In genomic region chr13:113935081-113935511, GRCh38 we compare ENCODE assay signal across 17 cellular contexts. TPM values are rescaled to one million over a fixed set of nuclear protein-coding genes. Genes with fewer than 3 reads are reported as not detected.
DNase-seq lines count a peak whose midpoint lies in the region; ATAC-seq, FAIRE-seq and TF ChIP-seq lines count a peak whose summit lies in the region.
"Had no signal": no experiment of that assay in that cellular context is flagged by ENCODE, and none has a peak within 500 bp of the region (broad histone marks: within the 10 kb centered on the region; RNA-seq: fewer than 3 reads in every experiment).

No MANE protein-coding gene starts in this region.

- H3K4me1 ChIP-seq in HepG2 (ENCODE audit: insufficient read depth, low read length), result peaks cover 8% of the 10 kb centered on the region
- H3K4me1 ChIP-seq in suprapubic skin, result peaks cover 11% of the 10 kb centered on the region

- no peak overlapping the region for H3K4me2 ChIP-seq in HepG2 (ENCODE audit: low read depth, low read length)

- no TSS peak for BruUV-seq in HepG2 (replicated peaks; lab: Mats Ljungman, UMichigan)

- 11% methylated on average over 15 of the region's 15 CpGs for WGBS in HepG2 (ENCODE audit: low lambda C conversion rate)
- WGBS in suprapubic skin, result 68% methylated on average over 8 of the region's 15 CpGs

- H3K27ac ChIP-seq in HepG2 (ENCODE audit: extremely low read length, insufficient read depth, low read length), result no peak overlapping the region
- peak overlapping the region; percentile 8 for H3K27ac ChIP-seq in suprapubic skin
- H3K27ac ChIP-seq: 22Rv1, C4-2B, WERI-Rb-1 had no signal

- no peak for TF ChIP-seq CTCF in HepG2 (CRISPR knock-in tag; IDR thresholded peaks at IDR 0.05)
- TF ChIP-seq CTCF in suprapubic skin (IDR thresholded peaks at IDR 0.05), result no peak

- H3K36me3 ChIP-seq in HepG2 (replicated peaks in 1 of 2; ENCODE audit: control insufficient read depth in 1 of 2, insufficient read depth in 2 of 2, low read length in 2 of 2) (no peaks in the 10 kb centered on the region), suprapubic skin (no peaks in the 10 kb centered on the region)
- H3K36me3 ChIP-seq: WERI-Rb-1 had no signal

- no peaks in the 10 kb centered on the region for H3K36me3 Mint-ChIP-seq in activated T-helper 17 cell treated with anti-CD3 and anti-CD28 coated beads, Interleukin-2, amount 50 U/mL, for 72 hours (ENCODE audit: low read depth)
- H3K36me3 Mint-ChIP-seq in T-helper 17 cell (ENCODE audit: low read depth), result no peaks in the 10 kb centered on the region
- H3K36me3 Mint-ChIP-seq: activated naive CD8-positive, alpha-beta T cell; IgD-negative memory B cell had no signal

- ATAC-seq in HepG2 (peak; percentile 50), T-helper 17 cell (no peak)
- ATAC-seq in activated T-helper 17 cell treated with anti-CD3 and anti-CD28 coated beads, Interleukin-2, amount 50 U/mL, for 72 hours (replicated peaks), result no peak

- in situ Hi-C loops in HepG2 (cut with HindIII; ENCODE audit: extremely low pct_ligation_motif_present, low pct_unique_long_range_greater_than_20kb), result no loop called here

- no peaks in the 10 kb centered on the region for H3K9me3 Mint-ChIP-seq in activated T-helper 17 cell treated with anti-CD3 and anti-CD28 coated beads, Interleukin-2, amount 50 U/mL, for 72 hours
- H3K9me3 Mint-ChIP-seq: IgD-negative memory B cell had no signal

- peaks cover 6 to 72% of the 10 kb centered on the region in 2 experiments for H3K27me3 ChIP-seq in HepG2 (ENCODE audit: control insufficient read depth in 1 of 2, insufficient read depth in 2 of 2, low read length in 2 of 2)
- H3K27me3 ChIP-seq in suprapubic skin, result peaks cover 8% of the 10 kb centered on the region

- POLR2A ChIA-PET in HepG2 (lab: Yijun Ruan, JAX), result no interaction called here

- no peaks in the 10 kb centered on the region for H3K79me2 ChIP-seq in HepG2 (ENCODE audit: insufficient read depth, low read length)

- H3K9ac ChIP-seq in HepG2 (ENCODE audit: insufficient read depth, low read depth, low read length), result no peak overlapping the region

- TF ChIP-seq POLR2A in HepG2 (IDR thresholded peaks at IDR 0.05; ENCODE audit: insufficient read depth in 1 of 2, low read depth in 2 of 2, low read length in 2 of 2) (no peak), suprapubic skin (IDR thresholded peaks at IDR 0.05) (no peak)

- intact Hi-C loops in HepG2 (cut with micrococcal nuclease; ENCODE audit: unreplicated experiment), result no loop called here

- peaks cover 6% of the 10 kb centered on the region for H3K4me1 Mint-ChIP-seq in activated T-helper 17 cell treated with anti-CD3 and anti-CD28 coated beads, Interleukin-2, amount 50 U/mL, for 72 hours
- H3K4me1 Mint-ChIP-seq in T-helper 17 cell, result peaks cover 7% of the 10 kb centered on the region

- H4K20me1 ChIP-seq in HepG2 (ENCODE audit: insufficient read depth, low read length), result no peaks in the 10 kb centered on the region

- peak; percentile 93 for DNase-seq in DMS79 (lab: John Stamatoyannopoulos, UW)
- no peak for DNase-seq in DMS79 treated with DMSO at 0.1 percent for 48 hours (lab: John Stamatoyannopoulos, UW)
- DNase-seq in dermis microvascular lymphatic vessel endothelial cell (ENCODE audit: low read depth in 2 of 2), result peak; percentile 34 to 36
- DNase-seq in HepG2 (ENCODE audit: low spot score), result no peak
- DNase-seq in suprapubic skin (ENCODE audit: low spot score in 2 of 2), result peak; percentile 50 to 77
- DNase-seq in NCI-H748 treated with DMSO at 0.1 percent for 48 hours (lab: John Stamatoyannopoulos, UW), result no peak
- DNase-seq in T-helper 17 cell, result no peak
- DNase-seq: NCI-H2227 treated with DMSO at 0.1 percent for 48 hours, OCI-M1, WERI-Rb-1 had no signal

- TF ChIP-seq EP300 in HepG2 (IDR thresholded peaks at IDR 0.05; ENCODE audit: low read depth in 2 of 2, low read length in 2 of 2), result no peak
- no peak for TF ChIP-seq EP300 in HepG2 (CRISPR knock-in tag; IDR thresholded peaks at IDR 0.05; ENCODE audit: borderline replicate concordance)
- TF ChIP-seq EP300 in suprapubic skin (IDR thresholded peaks at IDR 0.05), result no peak

- no peak for TF ChIP-seq RAD21 in HepG2 (CRISPR knock-in tag; IDR thresholded peaks at IDR 0.05)

- H3K27ac Mint-ChIP-seq in activated T-helper 17 cell treated with anti-CD3 and anti-CD28 coated beads, Interleukin-2, amount 50 U/mL, for 72 hours, result no peak overlapping the region
- H3K27ac Mint-ChIP-seq in T-helper 17 cell, result no peak overlapping the region
- H3K27ac Mint-ChIP-seq: activated naive CD8-positive, alpha-beta T cell; IgD-negative memory B cell; progenitor cell of endocrine pancreas had no signal

- H3K4me3 ChIP-seq in HepG2 (replicated peaks in 1 of 3; ENCODE audit: insufficient read depth in 1 of 3, low read depth in 2 of 3, low read length in 3 of 3) (no peak overlapping the region), suprapubic skin (no peak overlapping the region)

- CTCF ChIA-PET in HepG2 (lab: Yijun Ruan, JAX; ENCODE audit: low intra/inter-chr PET ratio, low total read pairs), result no interaction called here

- H3K9me3 ChIP-seq in HepG2 (ENCODE audit: low read length) (no peaks in the 10 kb centered on the region), suprapubic skin (no peaks in the 10 kb centered on the region), T-helper 17 cell (ENCODE audit: control insufficient read depth, low read length, poor library complexity, severe bottlenecking) (no peaks in the 10 kb centered on the region)

- no peak overlapping the region for H3K4me3 Mint-ChIP-seq in activated T-helper 17 cell treated with anti-CD3 and anti-CD28 coated beads, Interleukin-2, amount 50 U/mL, for 72 hours
- H3K4me3 Mint-ChIP-seq in T-helper 17 cell, result no peak overlapping the region
- H3K4me3 Mint-ChIP-seq: activated naive CD8-positive, alpha-beta T cell; IgD-negative memory B cell had no signal

- no peak for FAIRE-seq in HepG2 (lab: Jason Lieb, UNC)
- FAIRE-seq: colon had no signal

- H2AFZ ChIP-seq in HepG2 (ENCODE audit: low read length), result no peak overlapping the region

- no peaks in the 10 kb centered on the region for H3K27me3 Mint-ChIP-seq in activated T-helper 17 cell treated with anti-CD3 and anti-CD28 coated beads, Interleukin-2, amount 50 U/mL, for 72 hours
- H3K27me3 Mint-ChIP-seq in T-helper 17 cell, result peaks cover 13% of the 10 kb centered on the region
- H3K27me3 Mint-ChIP-seq: activated naive CD8-positive, alpha-beta T cell had no signal

TF ChIP-seq in HepG2, 621 proteins besides CTCF, POLR2A, EP300 and RAD21:
- TF ChIP-seq ELK4 (CRISPR knock-in tag; IDR thresholded peaks at IDR 0.05; ENCODE audit: borderline replicate concordance), result no peak
- no peak for TF ChIP-seq GPN1 (CRISPR knock-in tag; IDR thresholded peaks at IDR 0.05; ENCODE audit: borderline replicate concordance)
- TF ChIP-seq KLF13 (CRISPR knock-in tag; IDR thresholded peaks at IDR 0.05), result no peak
- TF ChIP-seq ZNF761 (CRISPR knock-in tag; conservative IDR thresholded peaks at IDR 0.05), result no peak
- TF ChIP-seq ARNT (IDR thresholded peaks at IDR 0.05), result no peak
- TF ChIP-seq NCOA5 (CRISPR knock-in tag; IDR thresholded peaks at IDR 0.05), result no peak
- no peak for TF ChIP-seq SIN3A (IDR thresholded peaks at IDR 0.05; ENCODE audit: borderline replicate concordance, low read depth, low read length)
- no peak for TF ChIP-seq ZIK1 (CRISPR knock-in tag; IDR thresholded peaks at IDR 0.05; ENCODE audit: borderline replicate concordance, low read depth)

RNA-seq across cellular contexts. Expression of gene C13orf46, which starts 38.8 kb away (rescaled TPM):
- total RNA-seq in dermis microvascular lymphatic vessel endothelial cell, result 0.13 TPM in 2 replicates
- not detected in 2 replicates for total RNA-seq in HepG2 (2016; rRNA removed; fragmentation: Illumina TruSeq; extraction: Trizol)
- not detected in 2 replicates for total RNA-seq in HepG2 (2016; cell fraction: cytosol; rRNA removed; fragmentation: Illumina TruSeq; extraction: Trizol; ENCODE audit: low read depth)
- not detected in 2 replicates for total RNA-seq in HepG2 (2016; cell fraction: insoluble cytoplasmic fraction; rRNA removed; fragmentation: Illumina TruSeq; extraction: Trizol)
- total RNA-seq in HepG2 (2016; cell fraction: membrane; rRNA removed; fragmentation: Illumina TruSeq; extraction: Trizol), result not detected in 2 replicates
- total RNA-seq in HepG2 (2016; cell fraction: nucleus; rRNA removed; fragmentation: Illumina TruSeq; extraction: Trizol), result not detected in 2 replicates
- 0.01 TPM in 1 of 2 replicates, not detected in the other for polyA plus RNA-seq in HepG2 (2011; rRNA removed)
- not detected in 2 replicates for polyA plus RNA-seq in HepG2 (2011; cell fraction: cytosol; rRNA removed)
- 0.03 TPM in 1 of 2 replicates, not detected in the other for polyA plus RNA-seq in HepG2 (2011; cell fraction: nucleus; rRNA removed)
- not detected in 2 replicates for polyA plus RNA-seq in HepG2 (2012)
- not detected in 2 replicates for polyA plus RNA-seq in HepG2 (2016; cell fraction: cytosol; fragmentation: Illumina TruSeq; extraction: Trizol; ENCODE audit: low read depth)
- not detected in 2 replicates for polyA plus RNA-seq in HepG2 (2016; cell fraction: insoluble cytoplasmic fraction; fragmentation: Illumina TruSeq; extraction: Trizol; ENCODE audit: low read depth)
- not detected in 2 replicates for polyA plus RNA-seq in HepG2 (2016; cell fraction: membrane; fragmentation: Illumina TruSeq; extraction: Trizol; ENCODE audit: low read depth)
- polyA plus RNA-seq in HepG2 (2016; cell fraction: nucleus; fragmentation: Illumina TruSeq; extraction: Trizol; ENCODE audit: insufficient read depth, low read depth), result not detected in 2 replicates
- 1.9 TPM in 1 of 2 replicates, not detected in the other for polyA minus RNA-seq in HepG2 (2011; rRNA and poly(A)+ RNA removed; ENCODE audit: low replicate concordance)
- polyA minus RNA-seq in HepG2 (2011; cell fraction: cytosol; rRNA and poly(A)+ RNA removed), result not detected in 2 replicates
- polyA minus RNA-seq in HepG2 (2011; cell fraction: nucleus; rRNA and poly(A)+ RNA removed), result 0.13 TPM in 1 of 2 replicates, not detected in the other
- total RNA-seq in suprapubic skin, result 1 to 10 TPM in 1 of 4 donors, under 1 TPM in 3; 0.16 to 1.4 (median 0.53) TPM
- total RNA-seq in activated T-helper 17 cell treated with anti-CD3 and anti-CD28 coated beads, Interleukin-2, amount 50 U/mL, for 72 hours, result 1 to 10 TPM; 1.3 to 3.9 TPM
- total RNA-seq in T-helper 17 cell, result 10 to 100 TPM; 18.6 to 22.6 TPM

Comparison
In these comparisons a context has a peak if more than half of its experiments do, and no peak if none do; other contexts are left out.
1. DNase-seq: peak in DMS79 (single experiment), dermis microvascular lymphatic vessel endothelial cell (2 of 2) and suprapubic skin (2 of 2); none in DMS79 treated with DMSO at 0.1 percent for 48 hours (single experiment), HepG2 (single experiment), NCI-H748 treated with DMSO at 0.1 percent for 48 hours (single experiment) and T-helper 17 cell (0 of 3).
2. RNA of gene C13orf46, which starts 38.8 kb away (total RNA-seq): 18.6 to 22.6 TPM in T-helper 17 cell; 1.3 to 3.9 TPM in activated T-helper 17 cell treated with anti-CD3 and anti-CD28 coated beads, Interleukin-2, amount 50 U/mL, for 72 hours, 0.16 to 1.4 TPM in suprapubic skin, 0.13 TPM in dermis microvascular lymphatic vessel endothelial cell and not detected in HepG2; every median in the first group is over 4 times any median in the second.